ENCODE assay signal across 9 cellular contexts in genomic region chr2:67259581-67260347, GRCh38.
A peak's percentile ranks its signal among the peaks of the same experiment; 100 is the strongest.
DNase-seq lines count a peak whose midpoint lies in the region; ATAC-seq and TF ChIP-seq lines count a peak whose summit lies in the region.
"Had no signal": no experiment of that assay in that cellular context is flagged by ENCODE, and none has a peak within 500 bp of the region (broad histone marks: within the 10 kb centered on the region; RNA-seq: fewer than 3 reads in every experiment).

No MANE protein-coding gene starts in this region.

- TF ChIP-seq RAD21 in SK-N-SH (IDR thresholded peaks at IDR 0.05; ENCODE audit: low read length): no peak; the same call in 1 of the 2 replicates

- peak; percentile 55 to 88 (median 70) for ATAC-seq in heart left ventricle
- no peak for ATAC-seq in HG03354 (IDR thresholded peaks at IDR 0.05; ENCODE audit: poor library complexity, severe bottlenecking, unreplicated experiment)
- no peak for ATAC-seq in GM21528 (IDR thresholded peaks at IDR 0.05; ENCODE audit: low FRiP score, unreplicated experiment)

- H3K9me2 ChIP-seq in SK-N-SH: no peaks in the 10 kb centered on the region

- peaks cover 5% of the 10 kb centered on the region; the same call in 1 of the 2 replicates for H3K79me2 ChIP-seq in SK-N-SH (ENCODE audit: insufficient read depth)

- intact Hi-C loops in heart left ventricle (cut with DNase I): no loop called here

- POLR2A ChIA-PET in SK-N-SH (lab: Yijun Ruan, JAX): interaction anchor here (0.9 kb wide), 1 partner anchor 621 kb away, joined by 3 read pairs; no protein-coding TSS in a partner anchor

- H3K27ac ChIP-seq in SK-N-SH (ENCODE audit: low read depth in 2 of 2, low read length in 1 of 2) (peak overlapping the region; percentile 94 to 96), heart left ventricle (peak overlapping the region; percentile 20 to 79 (median 62)), stomach smooth muscle (ENCODE audit: low read length) (peak overlapping the region; percentile 89)
- H3K27ac ChIP-seq: WERI-Rb-1 had no signal

- CTCF ChIA-PET in SK-N-SH (lab: Yijun Ruan, JAX): interaction anchor here (0.7 to 2.1 kb wide), 6 partner anchors 14 to 826 kb away, joined by 3 to 7 read pairs (median 4); no protein-coding TSS in a partner anchor

- H3K27ac Mint-ChIP-seq in activated T-cell treated with anti-CD3 and anti-CD28 coated beads, Interleukin-2, amount 50 U/mL, for 24 hours: no peak overlapping the region

- no peaks in the 10 kb centered on the region for H3K4me1 Mint-ChIP-seq in activated T-cell treated with anti-CD3 and anti-CD28 coated beads, Interleukin-2, amount 50 U/mL, for 24 hours (ENCODE audit: low read depth)

- H3K9me3 ChIP-seq in HAP-1 (no peaks in the 10 kb centered on the region), SK-N-SH (no peaks in the 10 kb centered on the region), heart left ventricle (no peaks in the 10 kb centered on the region), stomach smooth muscle (ENCODE audit: control insufficient read depth in 2 of 2, low read length in 2 of 2) (no peaks in the 10 kb centered on the region)

- H3K9ac ChIP-seq in SK-N-SH (peak overlapping the region; percentile 72), stomach smooth muscle (ENCODE audit: low read length in 2 of 2) (no peak overlapping the region)

- no peaks in the 10 kb centered on the region for H3K36me3 Mint-ChIP-seq in activated T-cell treated with anti-CD3 and anti-CD28 coated beads, Interleukin-2, amount 50 U/mL, for 24 hours (ENCODE audit: low read depth)

- no peak overlapping the region for H3K4me3 Mint-ChIP-seq in activated T-cell treated with anti-CD3 and anti-CD28 coated beads, Interleukin-2, amount 50 U/mL, for 24 hours

- H3F3A ChIP-seq in SK-N-SH (replicated peaks; ENCODE audit: insufficient read depth): peaks cover 37% of the 10 kb centered on the region

- TF ChIP-seq CTCF in SK-N-SH (IDR thresholded peaks at IDR 0.05) (no peak), heart left ventricle (IDR thresholded peaks at IDR 0.05) (no peak)

- TF ChIP-seq POLR2A in heart left ventricle (IDR thresholded peaks at IDR 0.05): no peak

- H2AFZ ChIP-seq in SK-N-SH (ENCODE audit: low read depth): no peak overlapping the region

- no peaks in the 10 kb centered on the region for H3K9me3 Mint-ChIP-seq in activated T-cell treated with anti-CD3 and anti-CD28 coated beads, Interleukin-2, amount 50 U/mL, for 24 hours

- no peaks in the 10 kb centered on the region for H3K36me3 ChIP-seq in HAP-1 (replicated peaks)
- H3K36me3 ChIP-seq in SK-N-SH (replicated peaks in 1 of 2; ENCODE audit: control insufficient read depth in 1 of 2, insufficient read depth in 2 of 2, low read length in 1 of 2): no peaks in the 10 kb centered on the region
- H3K36me3 ChIP-seq in heart left ventricle: no peaks in the 10 kb centered on the region
- H3K36me3 ChIP-seq in stomach smooth muscle (ENCODE audit: control insufficient read depth in 2 of 2, insufficient read depth in 2 of 2, low read length in 2 of 2): no peaks in the 10 kb centered on the region
- H3K36me3 ChIP-seq: WERI-Rb-1 had no signal

- in situ Hi-C loops in HAP-1 (cut with MboI; ENCODE audit: low sequenced_read_pairs): no loop called here

- H3K27me3 Mint-ChIP-seq in activated T-cell treated with anti-CD3 and anti-CD28 coated beads, Interleukin-2, amount 50 U/mL, for 24 hours: peaks cover 2% of the 10 kb centered on the region

- H3K4me3 ChIP-seq in HAP-1: no peak overlapping the region
- H3K4me3 ChIP-seq in SK-N-SH (ENCODE audit: low read depth in 2 of 2, low read length in 1 of 2): peak overlapping the region in 1 of 2 experiments; percentile 9; a peak in 1 of 4 replicates
- H3K4me3 ChIP-seq in heart left ventricle: no peak overlapping the region
- peak overlapping the region in 1 of 2 donors; percentile 44 for H3K4me3 ChIP-seq in stomach smooth muscle (ENCODE audit: low read length in 2 of 2)

- no peaks in the 10 kb centered on the region for H3K4me1 ChIP-seq in HAP-1
- peaks cover 21 to 23% of the 10 kb centered on the region in 2 experiments; a peak in 3 of 4 replicates for H3K4me1 ChIP-seq in SK-N-SH (ENCODE audit: control insufficient read depth in 1 of 2, insufficient read depth in 2 of 2, low read depth in 1 of 2, low read length in 1 of 2)
- H3K4me1 ChIP-seq in heart left ventricle: peaks cover 0 to 10% (median 0%) of the 10 kb centered on the region in 12 donors
- H3K4me1 ChIP-seq in stomach smooth muscle (ENCODE audit: control insufficient read depth, insufficient read depth, low read length): peaks cover 5% of the 10 kb centered on the region

- 0 out of 2 replicates have a peak, but pooled peaks cover 2% of the 10 kb centered on the region for H3K27me3 ChIP-seq in HAP-1 (ENCODE audit: low read depth)
- no peaks in the 10 kb centered on the region for H3K27me3 ChIP-seq in SK-N-SH (ENCODE audit: insufficient read depth)
- no peaks in the 10 kb centered on the region for H3K27me3 ChIP-seq in heart left ventricle
- no peaks in the 10 kb centered on the region for H3K27me3 ChIP-seq in stomach smooth muscle (ENCODE audit: control insufficient read depth in 1 of 2, insufficient read depth in 2 of 2, low read length in 2 of 2)

- 5% methylated on average over 5 of the region's 5 CpGs for WGBS in SK-N-SH (ENCODE audit: low lambda C conversion rate)
- WGBS in heart left ventricle, 4 donors: 48 to 61% (median 51%) methylated on average over 5 of the region's 5 CpGs

- H4K20me1 ChIP-seq in SK-N-SH (ENCODE audit: insufficient read depth): no peaks in the 10 kb centered on the region

- peak; percentile 47 to 52 for DNase-seq in HAP-1 (ENCODE audit: low spot score in 2 of 2)
- DNase-seq in SK-N-SH: peak; percentile 49
- peak; percentile 20 to 67 (median 43) for DNase-seq in heart left ventricle
- no peak for DNase-seq in activated T-cell treated with anti-CD3 and anti-CD28 coated beads, Interleukin-2, amount 50 U/mL, for 24 hours
- DNase-seq in stimulated activated naive CD4-positive, alpha-beta T cell (lab: John Stamatoyannopoulos, UW): no peak
- DNase-seq: WERI-Rb-1 had no signal

- TF ChIP-seq EP300 in SK-N-SH (IDR thresholded peaks at IDR 0.05; ENCODE audit: borderline replicate concordance in 1 of 2, low read depth in 1 of 2, low read length in 1 of 2): peak; percentile 90 to 94

- H3K4me2 ChIP-seq in SK-N-SH: peak overlapping the region; percentile 61

TF ChIP-seq in SK-N-SH, 30 proteins besides CTCF, POLR2A, EP300 and RAD21 (continues in another document):
- TF ChIP-seq USF1 (IDR thresholded peaks at IDR 0.05; ENCODE audit: borderline replicate concordance, low read depth) (no peak; the same call in 1 of the 2 replicates), SMC3 (IDR thresholded peaks at IDR 0.05; ENCODE audit: low read depth, low read length) (no peak), PBX3 (IDR thresholded peaks at IDR 0.05) (peak; percentile 93), RCOR1 (IDR thresholded peaks at IDR 0.05; ENCODE audit: low read length) (peak; percentile 83; the same call in 1 of the 2 replicates), NFIC (IDR thresholded peaks at IDR 0.05; ENCODE audit: borderline replicate concordance) (peak; percentile 92), RFX5 (IDR thresholded peaks at IDR 0.05; ENCODE audit: low read length) (no peak), YY1 (IDR thresholded peaks at IDR 0.05; ENCODE audit: low read depth) (no peak), RXRA (IDR thresholded peaks at IDR 0.05; ENCODE audit: borderline replicate concordance, low read depth) (peak; percentile 90), POLR2AphosphoS5 (IDR thresholded peaks at IDR 0.05; ENCODE audit: low read depth, low read length) (peak; percentile 87), MAX (IDR thresholded peaks at IDR 0.05; ENCODE audit: low read depth) (peak; percentile 75; the same call in 1 of the 2 replicates), FOXM1 (IDR thresholded peaks at IDR 0.05; ENCODE audit: low read depth) (peak; percentile 88), IRF3 (IDR thresholded peaks at IDR 0.05; ENCODE audit: low read depth, low read length) (no peak), EZH2phosphoT487 (IDR thresholded peaks at IDR 0.05; ENCODE audit: borderline replicate concordance, low read depth) (no peak), FOXJ3 (CRISPR knock-in tag; IDR thresholded peaks at IDR 0.05) (peak; percentile 59), MXI1 (IDR thresholded peaks at IDR 0.05; ENCODE audit: low read depth, low read length) (peak; percentile 36; the same call in 1 of the 2 replicates), GATA2 (CRISPR knock-in tag; IDR thresholded peaks at IDR 0.05) (peak; percentile 78), JUND (IDR thresholded peaks at IDR 0.05) (peak; percentile 88), SIN3A (IDR thresholded peaks at IDR 0.05; ENCODE audit: borderline replicate concordance, low read depth, low read length) (peak; percentile 82), ELF1 (IDR thresholded peaks at IDR 0.05) (peak; percentile 41; the same call in 1 of the 2 replicates)

Comparison
In these comparisons a context has a peak if more than half of its experiments do, and no peak if none do; other contexts are left out.
1. DNase-seq: peak in HAP-1 (2 of 2), SK-N-SH (single experiment) and heart left ventricle (5 of 5); none in activated T-cell treated with anti-CD3 and anti-CD28 coated beads, Interleukin-2, amount 50 U/mL, for 24 hours (single experiment) and stimulated activated naive CD4-positive, alpha-beta T cell (0 of 6).
2. ATAC-seq: peak in heart left ventricle (4 of 4); none in HG03354 (single experiment) and GM21528 (single experiment).
3. Peak in every context shown above with its lines, with median percentiles within 50 percentile points of each other: H3K27ac ChIP-seq.